In genomic region chr1:29856663-29857224, GRCh38 we compare ENCODE assay signal across 16 cellular contexts.
"Had no signal": no experiment of that assay in that cellular context is flagged by ENCODE, and none has a peak within 500 bp of the region (broad histone marks: within the 10 kb centered on the region; RNA-seq: fewer than 3 reads in every experiment).

No MANE protein-coding gene starts in this region.

- H3K27me3 Mint-ChIP-seq: activated naive CD8-positive, alpha-beta T cell treated with anti-CD3 and anti-CD28 coated beads, Interleukin-2, amount 10 ng/mL, durations not matched to agents 7 days and 5 days had no signal

- H3K27ac ChIP-seq: gastrocnemius medialis, pancreas, SJCRH30 had no signal

- H3K4me1 Mint-ChIP-seq: activated CD4-positive, alpha-beta T cell treated with anti-CD3 and anti-CD28 coated beads, Interleukin-2, amount 10 ng/mL, durations not matched to agents 24 days and 14 days had no signal

- H3K36me3 ChIP-seq: gastrocnemius medialis, heart left ventricle, pancreas, SJCRH30 had no signal

- H3K4me3 Mint-ChIP-seq: activated CD4-positive, alpha-beta T cell treated with anti-CD3 and anti-CD28 coated beads, Interleukin-2, amount 10 ng/mL, durations not matched to agents 24 days and 14 days; activated naive CD8-positive, alpha-beta T cell treated with anti-CD3 and anti-CD28 coated beads, Interleukin-2, amount 10 ng/mL, durations not matched to agents 7 days and 5 days; dendritic cell treated with granulocyte-macrophage colony-stimulating factor and Interleukin-4, amounts not matched to agents 40 ng/mL and 50 ng/mL, for 4 days; T-helper 2 cell treated with Interferon-gamma antibody and Interleukin-4, amounts not matched to agents 5 μg/mL and 100 μg/mL, for 36 hours; type B pancreatic cell had no signal

- DNase-seq: activated CD4-positive, alpha-beta T cell treated with anti-CD3 and anti-CD28 coated beads, Interleukin-2, amount 10 ng/mL, durations not matched to agents 24 days and 14 days; activated CD4-positive, CD25-positive, alpha-beta regulatory T cell; activated CD8-positive, alpha-beta memory T cell treated with anti-CD3 and anti-CD28 coated beads for 24 hours; activated naive CD8-positive, alpha-beta T cell treated with anti-CD3 and anti-CD28 coated beads, Interleukin-2, amount 10 ng/mL, durations not matched to agents 7 days and 5 days; gastrocnemius medialis; heart left ventricle; mammary epithelial cell; pancreas; SJCRH30; stimulated activated CD4-positive, alpha-beta T cell treated with anti-CD3 and anti-CD28 coated beads, Interleukin-15, amount 100 ng/mL, for 24 hours; stimulated activated CD4-positive, alpha-beta T cell treated with anti-CD3 and anti-CD28 coated beads, Interleukin-4, amount 100 ng/mL, for 1 hour; stimulated activated naive CD8-positive, alpha-beta T cell treated with anti-CD3 and anti-CD28 coated beads, Interleukin-15, Interleukin-2, amounts not matched to agents 100 U/mL and 50 U/mL, for 24 hours had no signal

- H3K27me3 ChIP-seq: pancreas had no signal

- H3K4me3 ChIP-seq: gastrocnemius medialis, heart left ventricle, pancreas, SJCRH30 had no signal

- ATAC-seq: gastrocnemius medialis; heart left ventricle; left lobe of liver; pancreas; stimulated activated naive CD8-positive, alpha-beta T cell treated with anti-CD3 and anti-CD28 coated beads, Interleukin-15, Interleukin-2, amounts not matched to agents 100 U/mL and 50 U/mL, for 24 hours had no signal

- H3K27ac Mint-ChIP-seq: activated CD4-positive, alpha-beta T cell treated with anti-CD3 and anti-CD28 coated beads, Interleukin-2, amount 10 ng/mL, durations not matched to agents 24 days and 14 days; activated naive CD8-positive, alpha-beta T cell treated with anti-CD3 and anti-CD28 coated beads, Interleukin-2, amount 10 ng/mL, durations not matched to agents 7 days and 5 days; dendritic cell treated with granulocyte-macrophage colony-stimulating factor and Interleukin-4, amounts not matched to agents 40 ng/mL and 50 ng/mL, for 4 days; T-helper 2 cell treated with Interferon-gamma antibody and Interleukin-4, amounts not matched to agents 5 μg/mL and 100 μg/mL, for 36 hours; type B pancreatic cell had no signal

- H3K9me3 ChIP-seq: pancreas had no signal

- H3K4me1 ChIP-seq: gastrocnemius medialis, pancreas, SJCRH30 had no signal

- H3K36me3 Mint-ChIP-seq: activated naive CD8-positive, alpha-beta T cell treated with anti-CD3 and anti-CD28 coated beads, Interleukin-2, amount 10 ng/mL, durations not matched to agents 7 days and 5 days; type B pancreatic cell had no signal
